In the genomic region with DNA sequence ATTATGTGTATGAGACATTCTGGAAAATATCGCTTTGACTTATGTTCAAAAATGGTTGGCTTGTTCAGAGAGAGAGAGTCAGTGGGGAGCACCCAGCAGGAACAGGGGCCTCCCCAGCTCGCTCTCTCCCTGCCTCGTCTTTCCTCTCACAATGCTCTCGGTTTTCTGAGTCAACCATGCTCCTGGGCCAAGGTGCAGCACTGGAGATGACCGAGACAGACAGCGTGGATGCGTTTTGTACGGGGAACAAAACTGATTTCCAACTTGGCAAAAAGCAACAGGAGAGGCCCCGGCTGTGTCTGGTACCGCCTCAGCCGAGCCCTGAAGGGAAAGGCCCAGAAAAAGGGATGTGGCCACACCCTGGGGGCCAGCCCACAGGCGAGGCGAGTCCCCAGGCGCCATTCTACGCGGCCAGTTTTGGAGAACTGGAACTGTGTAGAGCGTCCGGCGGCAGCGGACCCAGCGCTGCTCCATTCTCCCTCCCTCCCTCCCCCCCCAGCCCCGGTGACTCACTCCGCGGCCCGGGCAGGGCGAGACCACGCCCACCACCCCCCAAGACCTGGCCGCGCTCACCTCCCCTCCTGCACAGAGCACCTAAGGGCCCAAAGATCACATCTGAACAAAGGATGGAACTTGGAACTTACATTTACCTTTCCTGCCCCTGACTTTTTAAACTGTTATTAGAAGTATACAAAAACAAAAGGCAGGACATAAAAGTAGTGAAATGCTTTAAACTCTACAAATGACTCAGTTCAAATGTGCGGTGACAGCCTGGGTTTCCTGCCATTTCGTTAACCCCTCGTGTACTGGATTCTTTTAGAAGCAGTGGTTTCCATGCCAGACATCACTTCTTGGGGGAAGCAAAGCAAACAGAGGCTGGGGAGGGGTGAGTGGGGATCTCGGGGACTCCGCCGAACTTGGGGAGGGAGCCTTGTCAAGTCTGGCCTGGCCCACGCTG, we compare ENCODE assay signal across 8 cellular contexts. TPM values are rescaled to one million over a fixed set of nuclear protein-coding genes. Genes with fewer than 3 reads are reported as not detected.
DNase-seq lines count a peak whose midpoint lies in the region; ATAC-seq and TF ChIP-seq lines count a peak whose summit lies in the region.

No MANE protein-coding gene starts in this region.

- H3K4me3 ChIP-seq in WI38 (ENCODE audit: low read depth, low read length) (peak overlapping the region; percentile 60), left lung (peak overlapping the region; percentile 7 to 30)

- intact Hi-C loops in left lung (cut with DNase I), result no loop called here

- DNase-seq in cerebellar cortex (ENCODE audit: low spot score) (peak; percentile 59), left lung (peak; percentile 88 to 91), HuH-7.5 (ENCODE audit: low spot score) (no peak), A172 (ENCODE audit: low spot score) (no peak)
- peak; percentile 41 to 59 (median 47) for DNase-seq in stimulated activated CD4-positive, alpha-beta T cell treated with anti-CD3 and anti-CD28 coated beads, TNF-alpha, amount 100 ng/mL, for 4 hours (ENCODE audit: low read depth in 3 of 3)

- ATAC-seq in GM19351 (IDR thresholded peaks at IDR 0.05; ENCODE audit: unreplicated experiment) (peak; percentile 73), HG03378 (IDR thresholded peaks at IDR 0.05; ENCODE audit: unreplicated experiment) (peak; percentile 67), left lung (peak; percentile 90)

- TF ChIP-seq CTCF in WI38 (IDR thresholded peaks at IDR 0.05; ENCODE audit: low read depth, low read length) (no peak), left lung (IDR thresholded peaks at IDR 0.05) (no peak)

- H3K36me3 ChIP-seq in left lung, result no peaks in the 10 kb centered on the region

- no peaks in the 10 kb centered on the region for H3K9me3 ChIP-seq in left lung

- peaks cover 25 to 50% of the 10 kb centered on the region in 2 donors for H3K4me1 ChIP-seq in left lung

- H3K27ac ChIP-seq in left lung, result peak overlapping the region; percentile 82 to 92

- peaks cover 0 to 8% of the 10 kb centered on the region in 2 donors for H3K27me3 ChIP-seq in left lung

RNA-seq across cellular contexts. Expression of a gene that starts 12.7 kb away (rescaled TPM):
- total RNA-seq in left lung, result 10 to 100 TPM; 25.4 to 46.1 TPM
- not detected in 2 replicates for total RNA-seq in A172 (2014; rRNA removed; shearing (Covaris generic))

Comparison
In these comparisons a context has a peak if more than half of its experiments do, and no peak if none do; other contexts are left out.
1. DNase-seq: peak in cerebellar cortex (single experiment), left lung (2 of 2) and stimulated activated CD4-positive, alpha-beta T cell treated with anti-CD3 and anti-CD28 coated beads, TNF-alpha, amount 100 ng/mL, for 4 hours (3 of 3); none in HuH-7.5 (single experiment) and A172 (single experiment).
2. RNA of a gene that starts 12.7 kb away (total RNA-seq): 25.4 to 46.1 TPM in left lung; not detected in A172; every median in the first group is over 10 times any median in the second.
3. Peak in every context shown above with its lines, with median percentiles within 50 percentile points of each other: ATAC-seq.